18 cellular contexts compared by ENCODE assay signal in the genomic region with DNA sequence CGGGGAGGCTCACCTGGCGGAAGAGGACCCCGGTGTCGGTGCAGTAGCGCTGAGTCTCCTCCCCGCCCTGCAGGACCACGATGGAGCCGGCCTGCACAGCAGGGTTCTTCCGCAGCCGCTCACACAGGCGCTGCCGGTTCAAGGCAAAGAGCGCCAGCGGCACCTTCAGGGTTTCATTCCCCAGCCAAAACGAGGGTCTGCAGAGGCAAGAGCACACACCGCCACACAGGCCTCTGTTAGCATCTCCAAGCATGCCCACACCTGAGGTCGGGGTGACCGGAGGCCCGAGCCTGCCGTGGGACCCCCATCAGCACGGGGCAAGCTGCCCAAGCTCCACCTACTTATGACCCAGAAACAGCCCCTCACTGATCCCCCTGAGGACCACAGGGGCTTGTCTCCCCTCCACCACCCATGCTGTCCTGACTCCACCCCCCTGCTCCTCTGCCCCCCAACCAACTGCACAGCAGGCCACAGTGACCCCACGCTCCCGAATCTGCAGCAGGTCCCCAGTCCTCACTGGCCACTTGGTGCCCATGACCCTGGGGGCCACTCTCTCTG. TPM values are rescaled to one million over a fixed set of nuclear protein-coding genes. Genes with fewer than 3 reads are reported as not detected.
DNase-seq lines count a peak whose midpoint lies in the region; ATAC-seq and TF ChIP-seq lines count a peak whose summit lies in the region.
"Had no signal": no experiment of that assay in that cellular context is flagged by ENCODE, and none has a peak within 500 bp of the region (broad histone marks: within the 10 kb centered on the region; RNA-seq: fewer than 3 reads in every experiment).

No MANE protein-coding gene starts in this region.

- no peak overlapping the region for H3K23ac ChIP-seq in H9 (ENCODE audit: insufficient read length, low read depth, low read length)

- 0 out of 3 replicates have a peak, but pooled peaks have one; percentile 2 for TF ChIP-seq CTCF in H9 (conservative IDR thresholded peaks at IDR 0.05)

- DNase-seq in Right ventricle myocardium inferior (ENCODE audit: missing footprints) (peak; percentile 11), left ventricle myocardium superior (no peak), H9 (no peak), T-helper 17 cell (no peak), H4 (ENCODE audit: low spot score) (no peak), NCI-H187 treated with DMSO at 0.1 percent for 48 hours (lab: John Stamatoyannopoulos, UW) (no peak)
- DNase-seq: AML-193; Caco-2; Calu3; CD4-positive, alpha-beta T cell; CD8-positive, alpha-beta T cell; DMS79 treated with DMSO at 0.1 percent for 48 hours; GF-D8 had no signal

- H4K91ac ChIP-seq in H9 (ENCODE audit: insufficient read length, low read depth, low read length), result no peak overlapping the region

- H2AK5ac ChIP-seq in H9 (ENCODE audit: insufficient read length, low read length), result no peak overlapping the region

- H3K4me1 Mint-ChIP-seq in H9, result peaks cover 16 to 19% of the 10 kb centered on the region in 2 experiments
- peaks cover 38% of the 10 kb centered on the region for H3K4me1 Mint-ChIP-seq in T-helper 17 cell
- H3K4me1 Mint-ChIP-seq: B cell had no signal

- intact Hi-C loops in Right ventricle myocardium inferior (cut with DNase I), result no loop called here
- intact Hi-C loops in left ventricle myocardium superior (cut with micrococcal nuclease), result no loop called here

- no peaks in the 10 kb centered on the region for H3K23me2 ChIP-seq in H9 (ENCODE audit: insufficient read length, low read depth, low read length, poor library complexity, severe bottlenecking)

- H4K20me1 ChIP-seq in H9 (ENCODE audit: control insufficient read depth, insufficient read depth, insufficient read length), result no peaks in the 10 kb centered on the region

- H3K27me3 Mint-ChIP-seq in H9 (ENCODE audit: low read depth), result no peaks in the 10 kb centered on the region
- no peaks in the 10 kb centered on the region for H3K27me3 Mint-ChIP-seq in T-helper 17 cell
- H3K27me3 Mint-ChIP-seq: B cell; CD4-positive, alpha-beta T cell had no signal

- ATAC-seq in Right ventricle myocardium inferior (no peak), left ventricle myocardium superior (no peak), T-helper 17 cell (no peak)
- ATAC-seq: CD8-positive, alpha-beta T cell had no signal

- H3K9me3 Mint-ChIP-seq in H9, result no peaks in the 10 kb centered on the region; a peak in 1 of 5 replicates
- H3K9me3 Mint-ChIP-seq: CD4-positive, alpha-beta T cell; CD8-positive, alpha-beta T cell had no signal

- no peak overlapping the region for H3K9ac ChIP-seq in H9 (ENCODE audit: extremely low read depth, insufficient read length, low read length)
- H3K9ac ChIP-seq: BLaER1 treated with 17β-estradiol and CSF1 and Interleukin-3, amounts not matched to agents 10 nM and 100 nM had no signal

- H2AFZ ChIP-seq in H9 (ENCODE audit: low read length), result no peak overlapping the region

- no peak overlapping the region for H4K8ac ChIP-seq in H9 (replicated peaks; ENCODE audit: insufficient read length, low read depth, low read length)

- no peaks in the 10 kb centered on the region for H3K27me3 ChIP-seq in H9 (ENCODE audit: insufficient read depth, low read length)
- H3K27me3 ChIP-seq: BLaER1 treated with 17β-estradiol and CSF1 and Interleukin-3, amounts not matched to agents 10 nM and 100 nM had no signal

- no peak overlapping the region for H2BK20ac ChIP-seq in H9 (ENCODE audit: low read depth, low read length, poor library complexity, severe bottlenecking)

- H2BK5ac ChIP-seq in H9 (ENCODE audit: insufficient read length, low read length), result no peak overlapping the region

- no peak overlapping the region for H3T11ph ChIP-seq in H9 (ENCODE audit: low read length)

- no peak overlapping the region for H3K4me2 ChIP-seq in H9 (ENCODE audit: insufficient read depth, insufficient read length, low read length)
- H3K4me2 ChIP-seq: A549; BLaER1 treated with 17β-estradiol and CSF1 and Interleukin-3, amounts not matched to agents 10 nM and 100 nM had no signal

- H3K56ac ChIP-seq in H9 (ENCODE audit: insufficient read length, low read depth, low read length), result no peak overlapping the region

- H3K4ac ChIP-seq in H9 (ENCODE audit: low read depth, low read length), result no peak overlapping the region

- H3K18ac ChIP-seq in H9 (ENCODE audit: insufficient read length, low read depth, low read length), result no peak overlapping the region

- no peak overlapping the region for H3K4me3 Mint-ChIP-seq in H9
- H3K4me3 Mint-ChIP-seq in T-helper 17 cell, result no peak overlapping the region
- H3K4me3 Mint-ChIP-seq: B cell; CD4-positive, alpha-beta T cell; CD8-positive, alpha-beta T cell had no signal

- H3K79me2 ChIP-seq in H9 (ENCODE audit: insufficient read depth, low read length), result peaks cover 2% of the 10 kb centered on the region; the same call in 1 of the 2 replicates

- H3K79me1 ChIP-seq in H9 (ENCODE audit: insufficient read depth, low read depth, low read length, poor library complexity, severe bottlenecking), result peaks cover 10% of the 10 kb centered on the region

- H4K5ac ChIP-seq in H9 (ENCODE audit: insufficient read length, low read depth, low read length), result no peak overlapping the region

- H2BK15ac ChIP-seq in H9 (ENCODE audit: low read depth, low read length), result no peak overlapping the region

- H3K27ac ChIP-seq in H9 (ENCODE audit: insufficient read length, low read depth, low read length), result no peak overlapping the region
- H3K27ac ChIP-seq: 22Rv1; A549; BLaER1 treated with 17β-estradiol and CSF1 and Interleukin-3, amounts not matched to agents 10 nM and 100 nM; C4-2B had no signal

- H2BK120ac ChIP-seq in H9 (ENCODE audit: low read depth, low read length, poor library complexity, severe bottlenecking), result no peak overlapping the region

- no peaks in the 10 kb centered on the region; the same call in 1 of the 2 replicates for H3K4me1 ChIP-seq in H9 (ENCODE audit: insufficient read depth, low read length)
- H3K4me1 ChIP-seq: A549, Caco-2 had no signal

- H3K14ac ChIP-seq in H9 (ENCODE audit: insufficient read depth, low read length), result no peak overlapping the region

- H3K9me3 ChIP-seq in H9 (ENCODE audit: control insufficient read depth, low read depth, low read length), result no peaks in the 10 kb centered on the region
- no peaks in the 10 kb centered on the region for H3K9me3 ChIP-seq in T-helper 17 cell (ENCODE audit: control insufficient read depth, low read length, poor library complexity, severe bottlenecking)
- H3K9me3 ChIP-seq: A549; BLaER1 treated with 17β-estradiol and CSF1 and Interleukin-3, amounts not matched to agents 10 nM and 100 nM; Caco-2 had no signal

- no peak overlapping the region for H2BK12ac ChIP-seq in H9 (ENCODE audit: insufficient read length, low read depth, low read length)

- WGBS in H9 (ENCODE audit: extremely low coverage, insufficient read length, low lambda C conversion rate), result no CpG with 5 or more reads among the region's 23 CpGs

- H3K27ac Mint-ChIP-seq in H9, result no peak overlapping the region; a peak in 1 of 7 replicates
- peak overlapping the region; percentile 24 for H3K27ac Mint-ChIP-seq in T-helper 17 cell
- H3K27ac Mint-ChIP-seq: B cell; CD4-positive, alpha-beta T cell; CD8-positive, alpha-beta T cell had no signal

- H3K36me3 Mint-ChIP-seq in H9 (ENCODE audit: insufficient read depth in 1 of 3, low read depth in 3 of 3), result no peaks in the 10 kb centered on the region; a peak in 2 of 7 replicates
- peaks cover 2% of the 10 kb centered on the region for H3K36me3 Mint-ChIP-seq in T-helper 17 cell (ENCODE audit: low read depth)

RNA-seq across cellular contexts. Expression of gene PEPD, which starts 8.9 kb away (rescaled TPM):
- total RNA-seq in Right ventricle myocardium inferior (32.1 TPM), left ventricle myocardium superior (27.3 TPM), H9 (2021) (52.2 and 52.8 TPM in 2 replicates), T-helper 17 cell (10 to 100 TPM; 38.5 to 41.4 TPM)
- total RNA-seq in H4 (2014; rRNA removed; shearing (Covaris generic)), result 62.7 and 64.2 TPM in 2 replicates
